ENCODE assay signal across 8 cellular contexts in genomic region chr6:30828027-30828962, GRCh38. TPM values are rescaled to one million over a fixed set of nuclear protein-coding genes. Genes with fewer than 3 reads are reported as not detected.
DNase-seq lines count a peak whose midpoint lies in the region; ATAC-seq and TF ChIP-seq lines count a peak whose summit lies in the region.

No MANE protein-coding gene starts in this region.

- peak; percentile 89 for TF ChIP-seq CTCF in kidney epithelial cell (IDR thresholded peaks at IDR 0.05; ENCODE audit: insufficient read depth, low read length, poor library complexity, severe bottlenecking)

- no peak overlapping the region for H3K4me3 ChIP-seq in kidney epithelial cell (ENCODE audit: low read depth, low read length)

- no peaks in the 10 kb centered on the region for H3K36me3 ChIP-seq in kidney epithelial cell (ENCODE audit: control insufficient read depth, insufficient read depth, low read length)

- ATAC-seq in GM21447 (IDR thresholded peaks at IDR 0.05; ENCODE audit: unreplicated experiment), result no peak

- H3K27me3 ChIP-seq in kidney epithelial cell (ENCODE audit: control insufficient read depth, insufficient read depth, low read length), result no peaks in the 10 kb centered on the region

- peak; percentile 58 for DNase-seq in NK-92 treated with Interleukin-12 subunit alpha and Interleukin-12 subunit beta, amount 100 ng/mL, for 24 hours (lab: John Stamatoyannopoulos, UW)
- no peak for DNase-seq in NK-92 (lab: John Stamatoyannopoulos, UW; ENCODE audit: unreplicated experiment)
- DNase-seq in NCI-H2227 (lab: John Stamatoyannopoulos, UW; ENCODE audit: unreplicated experiment), result peak; percentile 84
- peak; percentile 74 for DNase-seq in activated CD4-positive, CD25-positive, alpha-beta regulatory T cell treated with anti-CD3 and anti-CD28 coated beads, Interleukin-2, amount 50 U/mL, for 72 hours
- peak; percentile 90 for DNase-seq in cerebellar cortex (ENCODE audit: low spot score)
- no peak for DNase-seq in kidney epithelial cell (ENCODE audit: low read depth)
- DNase-seq in stimulated activated CD4-positive, alpha-beta T cell treated with anti-CD3 and anti-CD28 coated beads, Interleukin-12 subunit alpha, Interleukin-12 subunit beta, amount 100 ng/mL, for 24 hours (ENCODE audit: low read depth in 2 of 2), result peak; percentile 74 to 89

RNA-seq across cellular contexts. Expression of gene DDR1, which starts 56.0 kb away (rescaled TPM):
- total RNA-seq in kidney epithelial cell, result 171 and 173 TPM in 2 replicates

Comparison
In these comparisons a context has a peak if more than half of its experiments do, and no peak if none do; other contexts are left out.
1. DNase-seq: peak in NK-92 treated with Interleukin-12 subunit alpha and Interleukin-12 subunit beta, amount 100 ng/mL, for 24 hours (single experiment), NCI-H2227 (single experiment), activated CD4-positive, CD25-positive, alpha-beta regulatory T cell treated with anti-CD3 and anti-CD28 coated beads, Interleukin-2, amount 50 U/mL, for 72 hours (single experiment), cerebellar cortex (single experiment) and stimulated activated CD4-positive, alpha-beta T cell treated with anti-CD3 and anti-CD28 coated beads, Interleukin-12 subunit alpha, Interleukin-12 subunit beta, amount 100 ng/mL, for 24 hours (2 of 2); none in NK-92 (single experiment) and kidney epithelial cell (single experiment).